Comparison of ENCODE assay signal across 11 cellular contexts in genomic region chr3:64049136-64049535, GRCh38. TPM values are rescaled to one million over a fixed set of nuclear protein-coding genes. Genes with fewer than 3 reads are reported as not detected.
DNase-seq lines count a peak whose midpoint lies in the region; ATAC-seq lines count a peak whose summit lies in the region.
"Had no signal": no experiment of that assay in that cellular context is flagged by ENCODE, and none has a peak within 500 bp of the region (broad histone marks: within the 10 kb centered on the region; RNA-seq: fewer than 3 reads in every experiment).

No MANE protein-coding gene starts in this region.

- CTCF ChIA-PET in CD8-positive, alpha-beta memory T cell (lab: Charles Lee) = no interaction called here

- POLR2A ChIA-PET in CD8-positive, alpha-beta memory T cell (lab: Charles Lee) = no interaction called here

- no peaks in the 10 kb centered on the region for H3K36me3 Mint-ChIP-seq in activated T-cell treated with anti-CD3 and anti-CD28 coated beads, Interleukin-2, amount 50 U/mL, for 72 hours (ENCODE audit: insufficient read depth in 2 of 2)
- no peaks in the 10 kb centered on the region for H3K36me3 Mint-ChIP-seq in CD8-positive, alpha-beta memory T cell

- H3K27ac Mint-ChIP-seq in activated T-cell treated with anti-CD3 and anti-CD28 coated beads, Interleukin-2, amount 50 U/mL, for 72 hours = peak overlapping the region; percentile 9
- H3K27ac Mint-ChIP-seq in CD8-positive, alpha-beta memory T cell = no peak overlapping the region
- H3K27ac Mint-ChIP-seq: T-helper 1 cell treated with Interleukin-12 subunit alpha and Interleukin-12 subunit beta and Interleukin-4 antibody, amounts not matched to agents 30 μg/mL and 1 μg/mL, for 36 hours had no signal

- no peaks in the 10 kb centered on the region for H3K9me3 Mint-ChIP-seq in activated T-cell treated with anti-CD3 and anti-CD28 coated beads, Interleukin-2, amount 50 U/mL, for 72 hours
- H3K9me3 Mint-ChIP-seq in CD8-positive, alpha-beta memory T cell = no peaks in the 10 kb centered on the region
- H3K9me3 Mint-ChIP-seq: T-helper 1 cell treated with Interleukin-12 subunit alpha and Interleukin-12 subunit beta and Interleukin-4 antibody, amounts not matched to agents 30 μg/mL and 1 μg/mL, for 36 hours had no signal

- peaks cover 37% of the 10 kb centered on the region for H3K27me3 Mint-ChIP-seq in activated T-cell treated with anti-CD3 and anti-CD28 coated beads, Interleukin-2, amount 50 U/mL, for 72 hours (ENCODE audit: low read depth)
- peaks cover 9 to 33% of the 10 kb centered on the region in 2 donors for H3K27me3 Mint-ChIP-seq in CD8-positive, alpha-beta memory T cell

- H3K36me3 ChIP-seq in CD8-positive, alpha-beta memory T cell (ENCODE audit: insufficient read depth, low read length) = no peaks in the 10 kb centered on the region

- peak; percentile 47 for DNase-seq in stimulated activated CD4-positive, alpha-beta T cell treated with anti-CD3 and anti-CD28 coated beads, Interleukin-1b, Interleukin-23, amount 100 ng/mL, for 48 hours
- no peak for DNase-seq in stimulated activated CD4-positive, alpha-beta T cell treated with anti-CD3 and anti-CD28 coated beads, Interleukin-4, amount 100 ng/mL, for 24 hours
- peak; percentile 27 to 33 for DNase-seq in activated T-cell treated with anti-CD3 and anti-CD28 coated beads, Interleukin-2, amount 50 U/mL, for 72 hours
- peak; percentile 64 for DNase-seq in glomerular visceral epithelial cell (ENCODE audit: extremely low spot score)
- DNase-seq in NCI-H2171 (lab: John Stamatoyannopoulos, UW) = no peak
- no peak for DNase-seq in NCI-H774 (lab: John Stamatoyannopoulos, UW)
- DNase-seq in CD8-positive, alpha-beta memory T cell = no peak
- DNase-seq: MM.1S; stimulated activated naive CD4-positive, alpha-beta T cell treated with Interleukin-2 at 50 U/mL for 16 hours had no signal

- H3K27ac ChIP-seq in CD8-positive, alpha-beta memory T cell (ENCODE audit: low read depth, low read length) = no peak overlapping the region

- H3K4me3 Mint-ChIP-seq in activated T-cell treated with anti-CD3 and anti-CD28 coated beads, Interleukin-2, amount 50 U/mL, for 72 hours = peak overlapping the region; percentile 3 to 6
- no peak overlapping the region for H3K4me3 Mint-ChIP-seq in CD8-positive, alpha-beta memory T cell
- H3K4me3 Mint-ChIP-seq: T-helper 1 cell treated with Interleukin-12 subunit alpha and Interleukin-12 subunit beta and Interleukin-4 antibody, amounts not matched to agents 30 μg/mL and 1 μg/mL, for 36 hours had no signal

- H3K4me3 ChIP-seq in CD8-positive, alpha-beta memory T cell (ENCODE audit: low read length) = no peak overlapping the region

- no peaks in the 10 kb centered on the region for H3K27me3 ChIP-seq in CD8-positive, alpha-beta memory T cell (ENCODE audit: insufficient read depth, low read length, poor library complexity, severe bottlenecking)

- H3K9me3 ChIP-seq in CD8-positive, alpha-beta memory T cell (ENCODE audit: low read length) = no peaks in the 10 kb centered on the region

- no peaks in the 10 kb centered on the region for H3K4me1 ChIP-seq in CD8-positive, alpha-beta memory T cell (ENCODE audit: insufficient read depth, low read length)

- peaks cover 12% of the 10 kb centered on the region for H3K4me1 Mint-ChIP-seq in activated T-cell treated with anti-CD3 and anti-CD28 coated beads, Interleukin-2, amount 50 U/mL, for 72 hours (ENCODE audit: low read depth)
- peaks cover 1 to 5% (median 5%) of the 10 kb centered on the region in 3 donors for H3K4me1 Mint-ChIP-seq in CD8-positive, alpha-beta memory T cell

- peak; percentile 91 to 92 for ATAC-seq in activated T-cell treated with anti-CD3 and anti-CD28 coated beads, Interleukin-2, amount 50 U/mL, for 72 hours (replicated peaks in 1 of 2)
- ATAC-seq in HG03108 (IDR thresholded peaks at IDR 0.05; ENCODE audit: unreplicated experiment) = no peak

RNA-seq across cellular contexts. Expression of gene PSMD6, which starts 25.8 kb away (rescaled TPM):
- total RNA-seq in activated T-cell treated with anti-CD3 and anti-CD28 coated beads, Interleukin-2, amount 50 U/mL, for 72 hours = 10 to 100 TPM; 83.4 to 90.3 TPM
- total RNA-seq in CD8-positive, alpha-beta memory T cell = 100 to 1,000 TPM; 134 to 136 TPM
- polyA plus RNA-seq in CD8-positive, alpha-beta memory T cell = 117 TPM

Comparison
In these comparisons a context has a peak if more than half of its experiments do, and no peak if none do; other contexts are left out.
1. DNase-seq: peak in stimulated activated CD4-positive, alpha-beta T cell treated with anti-CD3 and anti-CD28 coated beads, Interleukin-1b, Interleukin-23, amount 100 ng/mL, for 48 hours (single experiment), activated T-cell treated with anti-CD3 and anti-CD28 coated beads, Interleukin-2, amount 50 U/mL, for 72 hours (2 of 2) and glomerular visceral epithelial cell (single experiment); none in stimulated activated CD4-positive, alpha-beta T cell treated with anti-CD3 and anti-CD28 coated beads, Interleukin-4, amount 100 ng/mL, for 24 hours (single experiment), NCI-H2171 (single experiment), NCI-H774 (single experiment) and CD8-positive, alpha-beta memory T cell (0 of 5).
2. H3K4me3 Mint-ChIP-seq: peak in activated T-cell treated with anti-CD3 and anti-CD28 coated beads, Interleukin-2, amount 50 U/mL, for 72 hours (2 of 2); none in CD8-positive, alpha-beta memory T cell (0 of 7).